In genomic region chr17:77885678-77886386, GRCh38 we compare ENCODE assay signal across 16 cellular contexts.
A peak's percentile ranks its signal among the peaks of the same experiment; 100 is the strongest.
DNase-seq lines count a peak whose midpoint lies in the region; ATAC-seq and TF ChIP-seq lines count a peak whose summit lies in the region.
"Had no signal": no experiment of that assay in that cellular context is flagged by ENCODE, and none has a peak within 500 bp of the region (broad histone marks: within the 10 kb centered on the region; RNA-seq: fewer than 3 reads in every experiment).

No MANE protein-coding gene starts in this region.

- peaks cover 35% of the 10 kb centered on the region for H3K27me3 Mint-ChIP-seq in activated T-helper 2 cell treated with anti-CD3 and anti-CD28 coated beads, Interferon-gamma antibody, Interleukin-2, Interleukin-4, amounts not matched to agents 10 μg/mL and 5 μg/mL and 100 μg/mL, durations not matched to agents 14 hours and 24 hours and 36 hours (ENCODE audit: low read depth)
- peaks cover 0 to 50% (median 0%) of the 10 kb centered on the region in 5 donors for H3K27me3 Mint-ChIP-seq in naive thymus-derived CD4-positive, alpha-beta T cell

- no peak for ATAC-seq in naive thymus-derived CD4-positive, alpha-beta T cell

- DNase-seq in NCI-H1694 treated with DMSO at 0.1 percent for 48 hours (lab: John Stamatoyannopoulos, UW) (peak; percentile 24), NCI-H1694 (lab: John Stamatoyannopoulos, UW) (no peak), substantia nigra (lab: John Stamatoyannopoulos, UW) (no peak), caudate nucleus (lab: John Stamatoyannopoulos, UW) (no peak), KG1 (lab: John Stamatoyannopoulos, UW) (no peak)
- no peak for DNase-seq in activated T-helper 2 cell treated with anti-CD3 and anti-CD28 coated beads, Interferon-gamma antibody, Interleukin-2, Interleukin-4, amounts not matched to agents 10 μg/mL and 5 μg/mL and 100 μg/mL, durations not matched to agents 14 hours and 24 hours and 36 hours (ENCODE audit: low spot score)
- DNase-seq in naive thymus-derived CD4-positive, alpha-beta T cell, result no peak
- DNase-seq: activated CD4-positive, CD25-positive, alpha-beta regulatory T cell treated with anti-CD3 and anti-CD28 coated beads, Interleukin-2, amount 50 U/mL, for 72 hours; activated gamma-delta T cell; hypothalamus; NCI-H526; SIG-M5 had no signal

- no peaks in the 10 kb centered on the region for H3K9me3 Mint-ChIP-seq in activated T-helper 2 cell treated with anti-CD3 and anti-CD28 coated beads, Interferon-gamma antibody, Interleukin-2, Interleukin-4, amounts not matched to agents 10 μg/mL and 5 μg/mL and 100 μg/mL, durations not matched to agents 14 hours and 24 hours and 36 hours
- no peaks in the 10 kb centered on the region for H3K9me3 Mint-ChIP-seq in naive thymus-derived CD4-positive, alpha-beta T cell

- H3K4me3 Mint-ChIP-seq in activated T-helper 2 cell treated with anti-CD3 and anti-CD28 coated beads, Interferon-gamma antibody, Interleukin-2, Interleukin-4, amounts not matched to agents 10 μg/mL and 5 μg/mL and 100 μg/mL, durations not matched to agents 14 hours and 24 hours and 36 hours (ENCODE audit: low read depth), result peak overlapping the region; percentile 0
- H3K4me3 Mint-ChIP-seq in naive thymus-derived CD4-positive, alpha-beta T cell, result peak overlapping the region in 8 of 10 donors; percentile 36 to 97 (median 84)

- no peak for TF ChIP-seq CTCF in HEK293 (tag by site-specific recombination; IDR thresholded peaks at IDR 0.05)

- H3K27me3 ChIP-seq in naive thymus-derived CD4-positive, alpha-beta T cell (ENCODE audit: control insufficient read depth in 2 of 2, insufficient read depth in 2 of 2, low read length in 2 of 2), result no peaks in the 10 kb centered on the region

- H3K4me1 ChIP-seq in HEK293 (ENCODE audit: control insufficient read depth, insufficient read depth, low read length), result 0 out of 2 replicates have a peak, but pooled peaks cover 5% of the 10 kb centered on the region
- peaks cover 48 to 52% of the 10 kb centered on the region in 2 donors for H3K4me1 ChIP-seq in naive thymus-derived CD4-positive, alpha-beta T cell (ENCODE audit: control insufficient read depth in 2 of 2, insufficient read depth in 2 of 2, low read length in 2 of 2)

- H3K27ac Mint-ChIP-seq in activated T-helper 2 cell treated with anti-CD3 and anti-CD28 coated beads, Interferon-gamma antibody, Interleukin-2, Interleukin-4, amounts not matched to agents 10 μg/mL and 5 μg/mL and 100 μg/mL, durations not matched to agents 14 hours and 24 hours and 36 hours, result no peak overlapping the region
- H3K27ac Mint-ChIP-seq in naive thymus-derived CD4-positive, alpha-beta T cell, result peak overlapping the region in 8 of 9 donors; percentile 93 to 99 (median 98)

- H3K27ac ChIP-seq in HEK293 (ENCODE audit: extremely low read depth, low read depth, low read length) (no peak overlapping the region), substantia nigra (ENCODE audit: low read depth, low read length, poor library complexity, severe bottlenecking) (no peak overlapping the region), caudate nucleus (ENCODE audit: low read depth, low read length) (no peak overlapping the region)
- H3K27ac ChIP-seq in naive thymus-derived CD4-positive, alpha-beta T cell (ENCODE audit: low read depth, low read length), result peak overlapping the region; percentile 30
- H3K27ac ChIP-seq: C4-2B, HL-60 had no signal

- POLR2A ChIA-PET in HEK293 (lab: Yijun Ruan, JAX), result interaction anchor here (0.6 to 2.3 kb wide), 2 partner anchors 72 to 428 kb away, joined by 5 to 17 read pairs; partner anchors contain the start of gene TNRC6C
- POLR2A ChIA-PET in naive thymus-derived CD4-positive, alpha-beta T cell (lab: Charles Lee), result interaction anchor here (0.7 to 9.2 kb wide), 9 partner anchors 9 to 1478 kb away, joined by 3 to 141 read pairs (median 4); partner anchors contain the start of gene TNRC6C

- no peaks in the 10 kb centered on the region for H3K9me3 ChIP-seq in HEK293 (ENCODE audit: control insufficient read depth, insufficient read depth, low read depth, low read length)
- H3K9me3 ChIP-seq in naive thymus-derived CD4-positive, alpha-beta T cell (ENCODE audit: control insufficient read depth in 2 of 3, low read length in 3 of 3), result no peaks in the 10 kb centered on the region
- H3K9me3 ChIP-seq: HAP-1 had no signal

- intact Hi-C loops in activated T-helper 2 cell treated with anti-CD3 and anti-CD28 coated beads, Interferon-gamma antibody, Interleukin-2, Interleukin-4, amounts not matched to agents 10 μg/mL and 5 μg/mL and 100 μg/mL, durations not matched to agents 14 hours and 24 hours and 36 hours (cut with micrococcal nuclease), result loop anchor here (10.0 kb wide), 1 partner anchor 101 kb away; no protein-coding TSS in a partner anchor
- intact Hi-C loops in naive thymus-derived CD4-positive, alpha-beta T cell (cut with micrococcal nuclease), result loop anchor here (2.0 to 10.0 kb wide), 4 partner anchors 113 to 441 kb away; no protein-coding TSS in a partner anchor

- CTCF ChIA-PET in HEK293 (lab: Yijun Ruan, JAX), result interaction anchor here (0.5 to 1.8 kb wide), 4 partner anchors 9 to 128 kb away, joined by 3 to 6 read pairs (median 3); no protein-coding TSS in a partner anchor
- CTCF ChIA-PET in naive thymus-derived CD4-positive, alpha-beta T cell (lab: Charles Lee), result no interaction called here

- H3K36me3 Mint-ChIP-seq in activated T-helper 2 cell treated with anti-CD3 and anti-CD28 coated beads, Interferon-gamma antibody, Interleukin-2, Interleukin-4, amounts not matched to agents 10 μg/mL and 5 μg/mL and 100 μg/mL, durations not matched to agents 14 hours and 24 hours and 36 hours (ENCODE audit: low read depth), result no peaks in the 10 kb centered on the region
- H3K36me3 Mint-ChIP-seq in naive thymus-derived CD4-positive, alpha-beta T cell, result peaks cover 0 to 1% (median 0%) of the 10 kb centered on the region in 5 donors

- H3K4me3 ChIP-seq in HEK293 (ENCODE audit: low read depth, low read length), result no peak overlapping the region
- H3K4me3 ChIP-seq in naive thymus-derived CD4-positive, alpha-beta T cell (ENCODE audit: low read length), result no peak overlapping the region
- H3K4me3 ChIP-seq: HAP-1 had no signal

- no peaks in the 10 kb centered on the region for H3K36me3 ChIP-seq in HEK293 (ENCODE audit: control insufficient read depth in 2 of 2, insufficient read depth in 1 of 2, low read length in 2 of 2)
- H3K36me3 ChIP-seq in naive thymus-derived CD4-positive, alpha-beta T cell (ENCODE audit: control insufficient read depth in 2 of 3, insufficient read depth in 3 of 3, low read length in 3 of 3), result no peaks in the 10 kb centered on the region
- H3K36me3 ChIP-seq: HAP-1 had no signal

- peaks cover 56% of the 10 kb centered on the region for H3K4me1 Mint-ChIP-seq in activated T-helper 2 cell treated with anti-CD3 and anti-CD28 coated beads, Interferon-gamma antibody, Interleukin-2, Interleukin-4, amounts not matched to agents 10 μg/mL and 5 μg/mL and 100 μg/mL, durations not matched to agents 14 hours and 24 hours and 36 hours (ENCODE audit: low read depth)
- peaks cover 36 to 80% (median 69%) of the 10 kb centered on the region in 7 donors for H3K4me1 Mint-ChIP-seq in naive thymus-derived CD4-positive, alpha-beta T cell

TF ChIP-seq in HEK293, 187 proteins besides CTCF, POLR2A, EP300 and RAD21:
- no peak for TF ChIP-seq ZNF48 (tag by site-specific recombination; IDR thresholded peaks at IDR 0.05)
- TF ChIP-seq ZNF596 (tag by site-specific recombination; IDR thresholded peaks at IDR 0.05), result peak; percentile 66; the same call in 1 of the 2 replicates
- peak; percentile 95 for TF ChIP-seq ZNF366 (tag by site-specific recombination; conservative IDR thresholded peaks at IDR 0.05)
